Comparison of ENCODE assay signal across 21 cellular contexts in genomic region chr4:31083451-31083850, GRCh38.
DNase-seq lines count a peak whose midpoint lies in the region; ATAC-seq, FAIRE-seq and TF ChIP-seq lines count a peak whose summit lies in the region.
"Had no signal": no experiment of that assay in that cellular context is flagged by ENCODE, and none has a peak within 500 bp of the region (broad histone marks: within the 10 kb centered on the region; RNA-seq: fewer than 3 reads in every experiment).

No MANE protein-coding gene starts in this region.

- intact Hi-C loops in A673 (cut with micrococcal nuclease; ENCODE audit: unreplicated experiment), result loop anchor here (10.0 kb wide), 1 partner anchor 369 kb away; no protein-coding TSS in a partner anchor

- no peaks in the 10 kb centered on the region for H3F3A ChIP-seq in SU-DHL-6 (ENCODE audit: insufficient read depth)

- H3K27ac Mint-ChIP-seq in mesothelial cell of epicardium, result peak overlapping the region; percentile 59
- H3K27ac Mint-ChIP-seq: CD4-positive, CD25-positive, alpha-beta regulatory T cell; CD8-positive, alpha-beta memory T cell had no signal

- H3K9me3 Mint-ChIP-seq in mesothelial cell of epicardium, result peaks cover 4% of the 10 kb centered on the region

- CTCF ChIA-PET in A673 (lab: Charles Lee), result interaction anchor here (0.6 kb wide), 1 partner anchor 217 kb away, joined by 3 read pairs; no protein-coding TSS in a partner anchor

- peak overlapping the region; percentile 51 for H2AFZ ChIP-seq in SU-DHL-6 (ENCODE audit: low read depth, low read length, severe bottlenecking)
- H2AFZ ChIP-seq: GM23248 had no signal

- DNase-seq in A673 (ENCODE audit: low spot score), result peak; percentile 69
- DNase-seq in D721Med (ENCODE audit: insufficient read length, low spot score), result no peak
- no peak for DNase-seq in mesothelial cell of epicardium (ENCODE audit: low spot score in 2 of 2, unreplicated experiment in 2 of 2)
- no peak for DNase-seq in G401 (ENCODE audit: low spot score)
- DNase-seq: ACHN; BE2C; C1 segment of cervical spinal cord; CD4-positive, CD25-positive, alpha-beta regulatory T cell; CD8-positive, alpha-beta memory T cell; COR-L47; DMS153; DMS79; GM23248; KG1 had no signal

- peaks cover 39% of the 10 kb centered on the region for H3K4me1 Mint-ChIP-seq in mesothelial cell of epicardium
- H3K4me1 Mint-ChIP-seq: CD4-positive, CD25-positive, alpha-beta regulatory T cell; CD8-positive, alpha-beta memory T cell had no signal

- no peaks in the 10 kb centered on the region for H3K79me2 ChIP-seq in SU-DHL-6 (ENCODE audit: insufficient read depth, low read length)

- peaks cover 6% of the 10 kb centered on the region for H3K36me3 ChIP-seq in A673 (ENCODE audit: insufficient read depth, low read length, poor library complexity, severe bottlenecking)
- no peaks in the 10 kb centered on the region for H3K36me3 ChIP-seq in SU-DHL-6 (ENCODE audit: low read length)
- H3K36me3 ChIP-seq: BE2C, HAP-1 had no signal

- POLR2A ChIA-PET in A673 (lab: Charles Lee; ENCODE audit: low non-redundant PET), result interaction anchor here (0.7 kb wide), 1 partner anchor 51 kb away, joined by 4 read pairs; no protein-coding TSS in a partner anchor

- H3K4me2 ChIP-seq in SU-DHL-6 (ENCODE audit: low read depth, low read length, poor library complexity, severe bottlenecking), result no peak overlapping the region

- in situ Hi-C loops in G401 (cut with HindIII; ENCODE audit: low sequenced_read_pairs), result no loop called here

- no TSS peak for BruUV-seq in A673 (replicated peaks; lab: Mats Ljungman, UMichigan)

- H3K36me3 Mint-ChIP-seq in mesothelial cell of epicardium, result peaks cover 6% of the 10 kb centered on the region
- H3K36me3 Mint-ChIP-seq: CD4-positive, CD25-positive, alpha-beta regulatory T cell; CD8-positive, alpha-beta memory T cell had no signal

- H3K4me3 ChIP-seq in A673 (ENCODE audit: low read depth, low read length, poor library complexity, severe bottlenecking), result no peak overlapping the region
- H3K4me3 ChIP-seq in SU-DHL-6 (ENCODE audit: insufficient read depth, low read length, poor library complexity, severe bottlenecking), result no peak overlapping the region
- H3K4me3 ChIP-seq: GM12878, GM23248, HAP-1 had no signal

- H3K27ac ChIP-seq in A673 (ENCODE audit: low read depth, low read length, poor library complexity, severe bottlenecking), result no peak overlapping the region
- H3K27ac ChIP-seq in SU-DHL-6 (ENCODE audit: low read depth, low read length), result no peak overlapping the region
- H3K27ac ChIP-seq: GM23248 had no signal

- no peak overlapping the region for H3K9ac ChIP-seq in SU-DHL-6 (ENCODE audit: low read length)
- H3K9ac ChIP-seq: GM23248 had no signal

- H3K9me3 ChIP-seq in A673 (ENCODE audit: low read depth, low read length, poor library complexity, severe bottlenecking) (peaks cover 6% of the 10 kb centered on the region), SU-DHL-6 (ENCODE audit: insufficient read depth, low read length) (no peaks in the 10 kb centered on the region)
- H3K9me3 ChIP-seq: BE2C, HAP-1 had no signal

- H3K27me3 ChIP-seq in A673 (replicated peaks; ENCODE audit: insufficient read depth, low read depth, low read length, poor library complexity), result no peaks in the 10 kb centered on the region
- H3K27me3 ChIP-seq in SU-DHL-6 (ENCODE audit: low read length), result no peaks in the 10 kb centered on the region
- H3K27me3 ChIP-seq: BE2C had no signal

- peaks cover 49% of the 10 kb centered on the region for H3K4me1 ChIP-seq in A673 (ENCODE audit: insufficient read depth, low read length, poor library complexity, severe bottlenecking)
- H3K4me1 ChIP-seq: BE2C, HAP-1 had no signal

- H4K20me1 ChIP-seq in SU-DHL-6 (ENCODE audit: low read depth, low read length), result no peaks in the 10 kb centered on the region

- no peak for TF ChIP-seq CTCF in A673 (conservative IDR thresholded peaks at IDR 0.05; ENCODE audit: low read depth, low read length)
- no peak for TF ChIP-seq CTCF in D721Med (IDR thresholded peaks at IDR 0.05; ENCODE audit: insufficient read depth, missing control alignments)
- no peak for TF ChIP-seq CTCF in SU-DHL-6 (IDR thresholded peaks at IDR 0.05; ENCODE audit: insufficient read depth, low read length, poor library complexity, severe bottlenecking)
- no peak for TF ChIP-seq CTCF in mesothelial cell of epicardium (IDR thresholded peaks at IDR 0.05; ENCODE audit: unreplicated experiment)

- no peak overlapping the region for H3K4me3 Mint-ChIP-seq in mesothelial cell of epicardium
- H3K4me3 Mint-ChIP-seq: CD4-positive, CD25-positive, alpha-beta regulatory T cell; CD8-positive, alpha-beta memory T cell had no signal

- FAIRE-seq in D721Med (lab: Jason Lieb, UNC), result peak; percentile 16
- FAIRE-seq: GM12878, GM19239 had no signal

- ATAC-seq in GM19467 (IDR thresholded peaks at IDR 0.05; ENCODE audit: unreplicated experiment), result no peak
- ATAC-seq in HG03135 (IDR thresholded peaks at IDR 0.05; ENCODE audit: unreplicated experiment), result no peak
- ATAC-seq in GM18907 (IDR thresholded peaks at IDR 0.05; ENCODE audit: unreplicated experiment), result no peak
- ATAC-seq: GM12878 had no signal

- no peaks in the 10 kb centered on the region for H3K27me3 Mint-ChIP-seq in mesothelial cell of epicardium (ENCODE audit: low read depth)
- H3K27me3 Mint-ChIP-seq: CD4-positive, CD25-positive, alpha-beta regulatory T cell; CD8-positive, alpha-beta memory T cell had no signal

- no peaks in the 10 kb centered on the region for H3K9me2 ChIP-seq in SU-DHL-6 (replicated peaks; ENCODE audit: insufficient read depth, low read length)
